3 cellular contexts compared by ENCODE assay signal in genomic region chr2:136420346-136420745, GRCh38.
"Had no signal": no experiment of that assay in that cellular context is flagged by ENCODE, and none has a peak within 500 bp of the region (broad histone marks: within the 10 kb centered on the region; RNA-seq: fewer than 3 reads in every experiment).

No MANE protein-coding gene starts in this region.

- H3K4me3 ChIP-seq: GM12878 had no signal

- DNase-seq: GDM1, GF-D8 had no signal
